15 cellular contexts compared by ENCODE assay signal in genomic region chr10:1603181-1603580, GRCh38.
DNase-seq lines count a peak whose midpoint lies in the region; TF ChIP-seq lines count a peak whose summit lies in the region.
"Had no signal": no experiment of that assay in that cellular context is flagged by ENCODE, and none has a peak within 500 bp of the region (broad histone marks: within the 10 kb centered on the region; RNA-seq: fewer than 3 reads in every experiment).

No MANE protein-coding gene starts in this region.

- no peak overlapping the region for H3K14ac ChIP-seq in H9 (ENCODE audit: insufficient read depth, low read length)

- peak; percentile 24 for DNase-seq in NCI-H345 treated with DMSO at 0.1 percent for 48 hours (lab: John Stamatoyannopoulos, UW; ENCODE audit: unreplicated experiment)
- DNase-seq in NCI-H345 (lab: John Stamatoyannopoulos, UW), result no peak
- DNase-seq in H9, result peak; percentile 18
- DNase-seq in islet precursor cell, result peak; percentile 41
- peak; percentile 73 for DNase-seq in osteocyte (ENCODE audit: extremely low spot score, unreplicated experiment)
- DNase-seq in brain microvascular endothelial cell, result no peak
- no peak for DNase-seq in G401 (ENCODE audit: low spot score)
- DNase-seq: 8988T; Calu3; CD4-positive, alpha-beta memory T cell; DMS79 treated with DMSO at 0.1 percent for 48 hours; GM23248; HCEC 1CT had no signal

- H3K27me3 Mint-ChIP-seq in H9 (ENCODE audit: low read depth) (peaks cover 2% of the 10 kb centered on the region), osteocyte (ENCODE audit: unreplicated experiment) (peaks cover 5% of the 10 kb centered on the region)

- no peak overlapping the region for H3K4ac ChIP-seq in H9 (ENCODE audit: low read depth, low read length)

- no peaks in the 10 kb centered on the region for H3K79me2 ChIP-seq in H9 (ENCODE audit: insufficient read depth, low read length)

- no CpG with 5 or more reads among the region's 15 CpGs for WGBS in H9 (ENCODE audit: extremely low coverage, insufficient read length, low lambda C conversion rate)

- no peak overlapping the region for H4K91ac ChIP-seq in H9 (ENCODE audit: insufficient read length, low read depth, low read length)

- H3K9me3 Mint-ChIP-seq in H9 (no peaks in the 10 kb centered on the region), osteocyte (ENCODE audit: unreplicated experiment) (no peaks in the 10 kb centered on the region)
- H3K9me3 Mint-ChIP-seq: CD4-positive, alpha-beta memory T cell had no signal

- no peak overlapping the region for H2AK5ac ChIP-seq in H9 (ENCODE audit: insufficient read length, low read length)

- H4K5ac ChIP-seq in H9 (ENCODE audit: insufficient read length, low read depth, low read length), result no peak overlapping the region

- no peak overlapping the region for H2BK20ac ChIP-seq in H9 (ENCODE audit: low read depth, low read length, poor library complexity, severe bottlenecking)

- no peak overlapping the region for H3K4me3 ChIP-seq in brain microvascular endothelial cell (ENCODE audit: low read depth, low read length)
- H3K4me3 ChIP-seq: BLaER1, GM23248 had no signal

- no peak overlapping the region for H2BK12ac ChIP-seq in H9 (ENCODE audit: insufficient read length, low read depth, low read length)

- H3K18ac ChIP-seq in H9 (ENCODE audit: insufficient read length, low read depth, low read length), result no peak overlapping the region

- H2BK120ac ChIP-seq in H9 (ENCODE audit: low read depth, low read length, poor library complexity, severe bottlenecking), result no peak overlapping the region

- H3K4me1 ChIP-seq in H9 (ENCODE audit: insufficient read depth, low read length), result no peaks in the 10 kb centered on the region

- H3K36me3 Mint-ChIP-seq in H9 (ENCODE audit: insufficient read depth in 1 of 3, low read depth in 3 of 3) (no peaks in the 10 kb centered on the region), osteocyte (ENCODE audit: unreplicated experiment) (no peaks in the 10 kb centered on the region)
- H3K36me3 Mint-ChIP-seq: CD14-positive monocyte; CD4-positive, alpha-beta memory T cell had no signal

- H3K56ac ChIP-seq in H9 (ENCODE audit: insufficient read length, low read depth, low read length), result no peak overlapping the region

- no peak overlapping the region for H2BK15ac ChIP-seq in H9 (ENCODE audit: low read depth, low read length)

- H3K27ac Mint-ChIP-seq in H9 (no peak overlapping the region; a peak in 1 of 7 replicates), osteocyte (ENCODE audit: unreplicated experiment) (no peak overlapping the region)
- H3K27ac Mint-ChIP-seq: CD14-positive monocyte; CD4-positive, alpha-beta memory T cell had no signal

- H3K27me3 ChIP-seq in H9 (ENCODE audit: insufficient read depth, low read length) (no peaks in the 10 kb centered on the region), brain microvascular endothelial cell (replicated peaks) (no peaks in the 10 kb centered on the region)
- H3K27me3 ChIP-seq: BLaER1 had no signal

- H3K4me1 Mint-ChIP-seq in H9, result peaks cover 11% of the 10 kb centered on the region in 2 experiments
- H3K4me1 Mint-ChIP-seq in osteocyte (ENCODE audit: unreplicated experiment), result peaks cover 5% of the 10 kb centered on the region
- H3K4me1 Mint-ChIP-seq: CD14-positive monocyte had no signal

- H3K4me3 Mint-ChIP-seq in H9 (no peak overlapping the region), osteocyte (ENCODE audit: unreplicated experiment) (no peak overlapping the region)
- H3K4me3 Mint-ChIP-seq: CD14-positive monocyte; CD4-positive, alpha-beta memory T cell had no signal

- H3K23ac ChIP-seq in H9 (ENCODE audit: insufficient read length, low read depth, low read length), result no peak overlapping the region

- no peaks in the 10 kb centered on the region for H4K20me1 ChIP-seq in H9 (ENCODE audit: control insufficient read depth, insufficient read depth, insufficient read length)

- H4K8ac ChIP-seq in H9 (replicated peaks; ENCODE audit: insufficient read length, low read depth, low read length), result no peak overlapping the region

- no peaks in the 10 kb centered on the region for H3K23me2 ChIP-seq in H9 (ENCODE audit: insufficient read length, low read depth, low read length, poor library complexity, severe bottlenecking)

- no peaks in the 10 kb centered on the region for H3K9me3 ChIP-seq in H9 (ENCODE audit: control insufficient read depth, low read depth, low read length)
- H3K9me3 ChIP-seq: BLaER1 had no signal

- H3K27ac ChIP-seq in H9 (ENCODE audit: insufficient read length, low read depth, low read length) (no peak overlapping the region), brain microvascular endothelial cell (no peak overlapping the region)
- H3K27ac ChIP-seq: BLaER1, GM23248 had no signal

- no peaks in the 10 kb centered on the region for H3K36me3 ChIP-seq in brain microvascular endothelial cell (replicated peaks)
- H3K36me3 ChIP-seq: BLaER1 had no signal

- in situ Hi-C loops in brain microvascular endothelial cell (cut with HindIII; ENCODE audit: low pct_ligation_motif_present, low sequenced_read_pairs), result no loop called here
- in situ Hi-C loops in G401 (cut with HindIII; ENCODE audit: low sequenced_read_pairs), result no loop called here

- TF ChIP-seq CTCF in H9 (conservative IDR thresholded peaks at IDR 0.05) (no peak), osteocyte (IDR thresholded peaks at IDR 0.05) (no peak), brain microvascular endothelial cell (IDR thresholded peaks at IDR 0.05; ENCODE audit: low read depth, low read length, missing control alignments) (no peak)

- H2BK5ac ChIP-seq in H9 (ENCODE audit: insufficient read length, low read length), result no peak overlapping the region

- H2AFZ ChIP-seq in H9 (ENCODE audit: low read length), result no peak overlapping the region
- H2AFZ ChIP-seq: GM23248 had no signal

- H3K9ac ChIP-seq in H9 (ENCODE audit: extremely low read depth, insufficient read length, low read length), result no peak overlapping the region
- H3K9ac ChIP-seq: BLaER1, GM23248 had no signal

- H3T11ph ChIP-seq in H9 (ENCODE audit: low read length), result no peak overlapping the region

- no peaks in the 10 kb centered on the region for H3K79me1 ChIP-seq in H9 (ENCODE audit: insufficient read depth, low read depth, low read length, poor library complexity, severe bottlenecking)

- no peak overlapping the region for H3K4me2 ChIP-seq in H9 (ENCODE audit: insufficient read depth, insufficient read length, low read length)
- H3K4me2 ChIP-seq: BLaER1 had no signal

Comparison
In these comparisons a context has a peak if more than half of its experiments do, and no peak if none do; other contexts are left out.
1. DNase-seq: peak in NCI-H345 treated with DMSO at 0.1 percent for 48 hours (single experiment), H9 (single experiment), islet precursor cell (single experiment) and osteocyte (single experiment); none in NCI-H345 (single experiment), brain microvascular endothelial cell (single experiment) and G401 (single experiment).